1 cellular context compared by ENCODE assay signal in genomic region chr1:178945763-178946266, GRCh38.
TF ChIP-seq lines count a peak whose summit lies in the region.

No MANE protein-coding gene starts in this region.

TF ChIP-seq in H1, 55 proteins besides CTCF, POLR2A, EP300 and RAD21 (continued from another document):
- TF ChIP-seq USF2 (IDR thresholded peaks at IDR 0.05; ENCODE audit: low read length) (no peak), E2F6 (IDR thresholded peaks at IDR 0.05) (0 out of 2 replicates have a peak, but pooled peaks have one; percentile 6)
